ENCODE assay signal across 7 cellular contexts in genomic region chr2:66433695-66433944, GRCh38. TPM values are rescaled to one million over a fixed set of nuclear protein-coding genes. Genes with fewer than 3 reads are reported as not detected.
A peak's percentile ranks its signal among the peaks of the same experiment; 100 is the strongest.
DNase-seq lines count a peak whose midpoint lies in the region; ATAC-seq and TF ChIP-seq lines count a peak whose summit lies in the region.

No MANE protein-coding gene starts in this region.

- no peaks in the 10 kb centered on the region for H3K9me3 Mint-ChIP-seq in activated naive CD8-positive, alpha-beta T cell treated with anti-CD3 and anti-CD28 coated beads, Interleukin-2, amount 50 U/mL, for 24 hours
- peaks cover 0 to 8% (median 0%) of the 10 kb centered on the region in 6 donors for H3K9me3 Mint-ChIP-seq in immature natural killer cell
- H3K9me3 Mint-ChIP-seq in stimulated activated naive B cell treated with anti-CD40 and anti-IgM and Interleukin-4, amounts not matched to agents 10 μg/mL and 1 μg/mL and 100 μg/mL, for 72 hours, result no peaks in the 10 kb centered on the region

- peak overlapping the region; percentile 77 for H3K4me3 Mint-ChIP-seq in activated naive CD8-positive, alpha-beta T cell treated with anti-CD3 and anti-CD28 coated beads, Interleukin-2, amount 50 U/mL, for 24 hours
- H3K4me3 Mint-ChIP-seq in immature natural killer cell, result peak overlapping the region; percentile 84 to 98 (median 92)
- peak overlapping the region; percentile 83 to 92 for H3K4me3 Mint-ChIP-seq in stimulated activated naive B cell treated with anti-CD40 and anti-IgM and Interleukin-4, amounts not matched to agents 10 μg/mL and 1 μg/mL and 100 μg/mL, for 72 hours

- H3K27me3 ChIP-seq in HUES6 (ENCODE audit: control insufficient read depth, insufficient read depth, low read length), result peaks cover 99% of the 10 kb centered on the region

- no peak for DNase-seq in activated naive CD8-positive, alpha-beta T cell treated with anti-CD3 and anti-CD28 coated beads, Interleukin-2, amount 50 U/mL, for 24 hours
- no peak for DNase-seq in immature natural killer cell
- no peak for DNase-seq in stimulated activated naive B cell treated with anti-CD40 and anti-IgM and Interleukin-4, amounts not matched to agents 10 μg/mL and 1 μg/mL and 100 μg/mL, for 72 hours
- no peak for DNase-seq in GM20000 (ENCODE audit: low spot score)
- no peak for DNase-seq in effector CD4-positive, alpha-beta T cell

- peaks cover 36% of the 10 kb centered on the region for H3K4me1 ChIP-seq in HUES6 (ENCODE audit: control insufficient read depth, insufficient read depth, low read length)

- H3K9ac ChIP-seq in HUES6 (ENCODE audit: low read length), result peak overlapping the region; percentile 80

- peaks cover 84% of the 10 kb centered on the region for H3K27me3 Mint-ChIP-seq in activated naive CD8-positive, alpha-beta T cell treated with anti-CD3 and anti-CD28 coated beads, Interleukin-2, amount 50 U/mL, for 24 hours
- H3K27me3 Mint-ChIP-seq in immature natural killer cell (ENCODE audit: low read depth in 3 of 3), result peaks cover 23 to 41% (median 31%) of the 10 kb centered on the region in 3 donors
- H3K27me3 Mint-ChIP-seq in stimulated activated naive B cell treated with anti-CD40 and anti-IgM and Interleukin-4, amounts not matched to agents 10 μg/mL and 1 μg/mL and 100 μg/mL, for 72 hours, result peaks cover 71 to 72% of the 10 kb centered on the region in 2 donors

- H3K36me3 Mint-ChIP-seq in activated naive CD8-positive, alpha-beta T cell treated with anti-CD3 and anti-CD28 coated beads, Interleukin-2, amount 50 U/mL, for 24 hours (ENCODE audit: low read depth), result no peaks in the 10 kb centered on the region
- H3K36me3 Mint-ChIP-seq in immature natural killer cell, result no peaks in the 10 kb centered on the region
- peaks cover 0 to 4% of the 10 kb centered on the region in 2 donors for H3K36me3 Mint-ChIP-seq in stimulated activated naive B cell treated with anti-CD40 and anti-IgM and Interleukin-4, amounts not matched to agents 10 μg/mL and 1 μg/mL and 100 μg/mL, for 72 hours

- H3K4me1 Mint-ChIP-seq in activated naive CD8-positive, alpha-beta T cell treated with anti-CD3 and anti-CD28 coated beads, Interleukin-2, amount 50 U/mL, for 24 hours, result peaks cover 28% of the 10 kb centered on the region
- peaks cover 32 to 56% of the 10 kb centered on the region in 2 donors for H3K4me1 Mint-ChIP-seq in immature natural killer cell
- H3K4me1 Mint-ChIP-seq in stimulated activated naive B cell treated with anti-CD40 and anti-IgM and Interleukin-4, amounts not matched to agents 10 μg/mL and 1 μg/mL and 100 μg/mL, for 72 hours, result peaks cover 27 to 50% of the 10 kb centered on the region in 2 donors

- H3K4me3 ChIP-seq in HUES6 (ENCODE audit: low read depth, low read length), result peak overlapping the region; percentile 65

- TF ChIP-seq CTCF in GM20000 (IDR thresholded peaks at IDR 0.05; ENCODE audit: extremely low read depth, missing control alignments), result no peak

- no peaks in the 10 kb centered on the region for H3K36me3 ChIP-seq in HUES6 (ENCODE audit: control insufficient read depth, insufficient read depth, low read length)

- no peak overlapping the region for H3K27ac Mint-ChIP-seq in activated naive CD8-positive, alpha-beta T cell treated with anti-CD3 and anti-CD28 coated beads, Interleukin-2, amount 50 U/mL, for 24 hours
- H3K27ac Mint-ChIP-seq in immature natural killer cell, result peak overlapping the region in 5 of 6 donors; percentile 17 to 79 (median 54)
- peak overlapping the region; percentile 88 for H3K27ac Mint-ChIP-seq in stimulated activated naive B cell treated with anti-CD40 and anti-IgM and Interleukin-4, amounts not matched to agents 10 μg/mL and 1 μg/mL and 100 μg/mL, for 72 hours

- no peaks in the 10 kb centered on the region for H3K9me3 ChIP-seq in HUES6 (ENCODE audit: control insufficient read depth, insufficient read depth, low read depth, low read length)

- no peak for ATAC-seq in activated naive CD8-positive, alpha-beta T cell treated with anti-CD3 and anti-CD28 coated beads, Interleukin-2, amount 50 U/mL, for 24 hours
- ATAC-seq in stimulated activated naive B cell treated with anti-CD40 and anti-IgM and Interleukin-4, amounts not matched to agents 10 μg/mL and 1 μg/mL and 100 μg/mL, for 72 hours (replicated peaks), result no peak
- ATAC-seq in GM18870 (IDR thresholded peaks at IDR 0.05; ENCODE audit: unreplicated experiment), result no peak

- no peak overlapping the region; the same call in 1 of the 2 replicates for H3K27ac ChIP-seq in HUES6 (ENCODE audit: low read depth, low read length)

RNA-seq across cellular contexts. Expression of gene MEIS1, which starts 1.3 kb away (rescaled TPM):
- 1 to 10 TPM in 2 of 3 donors, not detected in 1; 1.3 to 1.7 TPM for polyA plus RNA-seq in immature natural killer cell
